ENCODE assay signal across 1 cellular context in genomic region chr16:29790183-29790948, GRCh38.
TF ChIP-seq lines count a peak whose summit lies in the region.

TSS of gene KIF22 (plus strand) at chr16:29790751. CDS start at chr16:29790760, 9 bp downstream.

TF ChIP-seq in K562, 482 proteins besides CTCF, POLR2A, EP300 and RAD21 (continued from another document and continues in another):
- TF ChIP-seq HOMEZ (CRISPR knock-in tag; IDR thresholded peaks at IDR 0.05) (no peak), ZNF143 (CRISPR knock-in tag; IDR thresholded peaks at IDR 0.05) (no peak), ZFP30 (CRISPR knock-in tag; IDR thresholded peaks at IDR 0.05; ENCODE audit: borderline replicate concordance) (no peak), ZZZ3 (IDR thresholded peaks at IDR 0.05) (no peak), FOXA3 (CRISPR knock-in tag; conservative IDR thresholded peaks at IDR 0.05 in 1 of 2, IDR thresholded peaks at IDR 0.05 in 1 of 2) (no peak), MYNN (IDR thresholded peaks at IDR 0.05) (no peak; the same call in 1 of the 2 replicates), MYNN (CRISPR knock-in tag; IDR thresholded peaks at IDR 0.05) (no peak), CHD2 (IDR thresholded peaks at IDR 0.05; ENCODE audit: low read depth, low read length) (no peak), SRSF1 (IDR thresholded peaks at IDR 0.05; ENCODE audit: low read depth, low read length) (no peak), HIVEP1 (CRISPR knock-in tag; IDR thresholded peaks at IDR 0.05) (no peak), HMBOX1 (IDR thresholded peaks at IDR 0.05) (no peak), HNRNPL (IDR thresholded peaks at IDR 0.05; ENCODE audit: low read depth, low read length) (no peak), ETV5 (CRISPR knock-in tag; IDR thresholded peaks at IDR 0.05; ENCODE audit: low read depth) (peak; percentile 66), ZNF347 (CRISPR knock-in tag; IDR thresholded peaks at IDR 0.05; ENCODE audit: low read depth) (no peak), SOX6 (IDR thresholded peaks at IDR 0.05) (peak; percentile 53; the same call in 1 of the 2 replicates), ZC3H4 (CRISPR knock-in tag; IDR thresholded peaks at IDR 0.05; ENCODE audit: borderline replicate concordance) (peak; percentile 17; the same call in 1 of the 2 replicates), E2F8 (IDR thresholded peaks at IDR 0.05; ENCODE audit: low read depth, partially characterized antibody) (peak; percentile 86), NFRKB (IDR thresholded peaks at IDR 0.05; ENCODE audit: low read depth) (peak; percentile 94), NKRF (IDR thresholded peaks at IDR 0.05; ENCODE audit: borderline replicate concordance) (peak; percentile 81), ZNF12 (CRISPR knock-in tag; IDR thresholded peaks at IDR 0.05) (no peak), THAP7 (CRISPR knock-in tag; IDR thresholded peaks at IDR 0.05) (no peak), ZNF324 (CRISPR knock-in tag; IDR thresholded peaks at IDR 0.05) (0 out of 2 replicates have a peak, but pooled peaks have one; percentile 7), ZNF184 (CRISPR knock-in tag; IDR thresholded peaks at IDR 0.05) (no peak), ZEB2 (IDR thresholded peaks at IDR 0.05) (peak; percentile 90; the same call in 1 of the 2 replicates), ZNF133 (CRISPR knock-in tag; IDR thresholded peaks at IDR 0.05) (no peak), HDAC2 (IDR thresholded peaks at IDR 0.05) (no peak; the same call in 1 of the 2 replicates), ZNF75A (CRISPR knock-in tag; IDR thresholded peaks at IDR 0.05) (no peak), MAFG (tag; conservative IDR thresholded peaks at IDR 0.05) (no peak), DPF2 (IDR thresholded peaks at IDR 0.05) (peak; percentile 28; the same call in 1 of the 2 replicates), CEBPG (CRISPR knock-in tag; IDR thresholded peaks at IDR 0.05) (no peak), CEBPG (tag; conservative IDR thresholded peaks at IDR 0.05 in 1 of 2, IDR thresholded peaks at IDR 0.05 in 1 of 2) (no peak), FOXK2 (conservative IDR thresholded peaks at IDR 0.05 in 1 of 2, IDR thresholded peaks at IDR 0.05 in 1 of 2; ENCODE audit: low read depth in 2 of 2) (peak; percentile 67 to 85; a peak in 3 of 4 replicates), ZHX1 (conservative IDR thresholded peaks at IDR 0.05; ENCODE audit: low read length) (no peak), BRD9 (IDR thresholded peaks at IDR 0.05; ENCODE audit: low read depth, partially characterized antibody) (peak; percentile 32), MGA (IDR thresholded peaks at IDR 0.05) (peak; percentile 63; the same call in 1 of the 2 replicates), ZFX (CRISPR knock-in tag; IDR thresholded peaks at IDR 0.05) (peak; percentile 93), NFE2L1 (tag; IDR thresholded peaks at IDR 0.05; ENCODE audit: borderline replicate concordance, low read depth) (no peak)
